9 cellular contexts compared by ENCODE assay signal in the genomic region with DNA sequence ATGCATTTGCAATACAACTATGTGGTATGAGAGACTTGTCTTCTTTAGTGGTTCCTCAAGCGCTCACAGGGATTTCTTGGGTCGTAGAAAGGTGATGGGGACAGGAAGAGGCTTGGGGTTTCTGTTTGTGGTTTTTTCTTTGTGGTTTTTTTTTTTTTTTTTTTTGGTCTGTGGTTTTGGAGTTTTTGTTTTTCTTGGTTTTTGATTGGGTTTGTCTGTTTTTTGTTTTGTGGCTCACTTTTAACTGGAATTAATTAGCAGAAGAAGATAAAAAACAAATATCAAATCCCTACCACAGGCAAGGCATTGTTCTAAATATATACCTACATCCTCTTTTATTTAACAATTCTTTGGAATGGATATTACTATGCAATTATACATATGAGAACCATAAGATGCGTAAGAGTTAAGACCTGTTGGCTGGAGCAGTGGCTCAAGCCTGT. TPM values are rescaled to one million over a fixed set of nuclear protein-coding genes. Genes with fewer than 3 reads are reported as not detected.
DNase-seq lines count a peak whose midpoint lies in the region; ATAC-seq and TF ChIP-seq lines count a peak whose summit lies in the region.
"Had no signal": no experiment of that assay in that cellular context is flagged by ENCODE, and none has a peak within 500 bp of the region (broad histone marks: within the 10 kb centered on the region; RNA-seq: fewer than 3 reads in every experiment).

No MANE protein-coding gene starts in this region.

- peaks cover 14% of the 10 kb centered on the region for H3K79me2 ChIP-seq in osteoblast (ENCODE audit: insufficient read depth, low read length)

- peaks cover 5% of the 10 kb centered on the region for H3K36me3 Mint-ChIP-seq in activated T-helper 1 cell treated with anti-CD3 and anti-CD28 coated beads, Interleukin-12 subunit alpha, Interleukin-12 subunit beta, Interleukin-2, Interleukin-4 antibody, amounts not matched to agents 30 ng/mL and 10 ng/mL and 1 ng/mL, durations not matched to agents 14 hours and 24 hours and 36 hours (ENCODE audit: low read depth)

- ATAC-seq in activated CD4-positive, CD25-positive, alpha-beta regulatory T cell treated with anti-CD3 and anti-CD28 coated beads, Interleukin-2, amount 50 U/mL, for 24 hours: peak; percentile 44 to 66
- no peak for ATAC-seq in body of pancreas

- no peak for TF ChIP-seq POLR2A in body of pancreas (IDR thresholded peaks at IDR 0.05)

- H3K4me3 ChIP-seq in osteoblast (ENCODE audit: insufficient read depth, low read length) (no peak overlapping the region), body of pancreas (no peak overlapping the region)

- peaks cover 30% of the 10 kb centered on the region for H3K4me1 Mint-ChIP-seq in activated T-helper 1 cell treated with anti-CD3 and anti-CD28 coated beads, Interleukin-12 subunit alpha, Interleukin-12 subunit beta, Interleukin-2, Interleukin-4 antibody, amounts not matched to agents 30 ng/mL and 10 ng/mL and 1 ng/mL, durations not matched to agents 14 hours and 24 hours and 36 hours (ENCODE audit: low read depth)

- peaks cover 75% of the 10 kb centered on the region for H3K27me3 Mint-ChIP-seq in activated T-helper 1 cell treated with anti-CD3 and anti-CD28 coated beads, Interleukin-12 subunit alpha, Interleukin-12 subunit beta, Interleukin-2, Interleukin-4 antibody, amounts not matched to agents 30 ng/mL and 10 ng/mL and 1 ng/mL, durations not matched to agents 14 hours and 24 hours and 36 hours (ENCODE audit: insufficient read depth)

- WGBS in body of pancreas, 2 donors: 65 to 81% methylated on average over 3 of the region's 3 CpGs

- peaks cover 11% of the 10 kb centered on the region for H3K9me3 Mint-ChIP-seq in activated T-helper 1 cell treated with anti-CD3 and anti-CD28 coated beads, Interleukin-12 subunit alpha, Interleukin-12 subunit beta, Interleukin-2, Interleukin-4 antibody, amounts not matched to agents 30 ng/mL and 10 ng/mL and 1 ng/mL, durations not matched to agents 14 hours and 24 hours and 36 hours

- H3K36me3 ChIP-seq in osteoblast (ENCODE audit: insufficient read depth, low read length): no peaks in the 10 kb centered on the region
- no peaks in the 10 kb centered on the region for H3K36me3 ChIP-seq in body of pancreas (replicated peaks in 1 of 2; ENCODE audit: insufficient read depth in 1 of 2, low read depth in 2 of 2)

- H3K4me2 ChIP-seq in osteoblast (ENCODE audit: insufficient read depth, low read length): no peak overlapping the region

- H3K27me3 ChIP-seq in osteoblast (ENCODE audit: insufficient read depth, low read length): no peaks in the 10 kb centered on the region
- no peaks in the 10 kb centered on the region for H3K27me3 ChIP-seq in body of pancreas

- H3K4me3 Mint-ChIP-seq in activated T-helper 1 cell treated with anti-CD3 and anti-CD28 coated beads, Interleukin-12 subunit alpha, Interleukin-12 subunit beta, Interleukin-2, Interleukin-4 antibody, amounts not matched to agents 30 ng/mL and 10 ng/mL and 1 ng/mL, durations not matched to agents 14 hours and 24 hours and 36 hours: peak overlapping the region; percentile 73

- DNase-seq in activated CD4-positive, CD25-positive, alpha-beta regulatory T cell treated with anti-CD3 and anti-CD28 coated beads, Interleukin-2, amount 50 U/mL, for 72 hours: no peak
- peak; percentile 36 to 38 for DNase-seq in Kasumi-1 (lab: John Stamatoyannopoulos, UW)
- DNase-seq in activated T-helper 1 cell treated with anti-CD3 and anti-CD28 coated beads, Interleukin-12 subunit alpha, Interleukin-12 subunit beta, Interleukin-2, Interleukin-4 antibody, amounts not matched to agents 30 ng/mL and 10 ng/mL and 1 ng/mL, durations not matched to agents 14 hours and 24 hours and 36 hours (ENCODE audit: low spot score): peak; percentile 37
- peak; percentile 57 for DNase-seq in osteoblast (ENCODE audit: insufficient read length, low spot score, missing footprints)
- DNase-seq in DMS153 treated with DMSO at 0.1 percent for 48 hours (lab: John Stamatoyannopoulos, UW; ENCODE audit: unreplicated experiment): no peak
- no peak for DNase-seq in UCSD-AML1 (lab: John Stamatoyannopoulos, UW; ENCODE audit: unreplicated experiment)
- no peak for DNase-seq in body of pancreas
- DNase-seq: WERI-Rb-1 had no signal

- intact Hi-C loops in activated T-helper 1 cell treated with anti-CD3 and anti-CD28 coated beads, Interleukin-12 subunit alpha, Interleukin-12 subunit beta, Interleukin-2, Interleukin-4 antibody, amounts not matched to agents 30 ng/mL and 10 ng/mL and 1 ng/mL, durations not matched to agents 14 hours and 24 hours and 36 hours (cut with micrococcal nuclease): loop anchor here (1.0 to 5.0 kb wide), 8 partner anchors 41 to 282 kb away; a partner anchor contains a TSS
- intact Hi-C loops in body of pancreas (cut with DNase I): no loop called here

- TF ChIP-seq CTCF in osteoblast (IDR thresholded peaks at IDR 0.05; ENCODE audit: extremely low read depth, low read depth, low read length) (no peak), body of pancreas (IDR thresholded peaks at IDR 0.05) (no peak)

- no peaks in the 10 kb centered on the region for H4K20me1 ChIP-seq in osteoblast (ENCODE audit: insufficient read depth, low read length)

- H3K27ac Mint-ChIP-seq in activated T-helper 1 cell treated with anti-CD3 and anti-CD28 coated beads, Interleukin-12 subunit alpha, Interleukin-12 subunit beta, Interleukin-2, Interleukin-4 antibody, amounts not matched to agents 30 ng/mL and 10 ng/mL and 1 ng/mL, durations not matched to agents 14 hours and 24 hours and 36 hours: peak overlapping the region; percentile 99

- H3K27ac ChIP-seq in osteoblast (ENCODE audit: low read depth, low read length) (no peak overlapping the region), body of pancreas (no peak overlapping the region)
- H3K27ac ChIP-seq: WERI-Rb-1 had no signal

- H3K9me3 ChIP-seq in osteoblast (ENCODE audit: low read depth, low read length) (no peaks in the 10 kb centered on the region), body of pancreas (no peaks in the 10 kb centered on the region)

- no peak overlapping the region for H2AFZ ChIP-seq in osteoblast (ENCODE audit: low read length)

- H3K4me1 ChIP-seq in osteoblast (ENCODE audit: insufficient read depth, low read length): peaks cover 6% of the 10 kb centered on the region
- H3K4me1 ChIP-seq in body of pancreas: peaks cover 7% of the 10 kb centered on the region

RNA-seq across cellular contexts. Expression of a gene that starts 5.5 kb away (rescaled TPM):
- total RNA-seq in activated T-helper 1 cell treated with anti-CD3 and anti-CD28 coated beads, Interleukin-12 subunit alpha, Interleukin-12 subunit beta, Interleukin-2, Interleukin-4 antibody, amounts not matched to agents 30 ng/mL and 10 ng/mL and 1 ng/mL, durations not matched to agents 14 hours and 24 hours and 36 hours: 2.4 and 2.7 TPM in 2 replicates
- total RNA-seq in osteoblast: 40.4 and 48.1 TPM in 2 replicates
- total RNA-seq in body of pancreas: 10 to 100 TPM; 21.0 to 87.3 TPM

Comparison
In these comparisons a context has a peak if more than half of its experiments do, and no peak if none do; other contexts are left out.
1. DNase-seq: peak in Kasumi-1 (2 of 2), activated T-helper 1 cell treated with anti-CD3 and anti-CD28 coated beads, Interleukin-12 subunit alpha, Interleukin-12 subunit beta, Interleukin-2, Interleukin-4 antibody, amounts not matched to agents 30 ng/mL and 10 ng/mL and 1 ng/mL, durations not matched to agents 14 hours and 24 hours and 36 hours (single experiment) and osteoblast (single experiment); none in activated CD4-positive, CD25-positive, alpha-beta regulatory T cell treated with anti-CD3 and anti-CD28 coated beads, Interleukin-2, amount 50 U/mL, for 72 hours (single experiment), DMS153 treated with DMSO at 0.1 percent for 48 hours (single experiment), UCSD-AML1 (single experiment) and body of pancreas (0 of 4).